ENCODE assay signal across 27 cellular contexts in the genomic region with DNA sequence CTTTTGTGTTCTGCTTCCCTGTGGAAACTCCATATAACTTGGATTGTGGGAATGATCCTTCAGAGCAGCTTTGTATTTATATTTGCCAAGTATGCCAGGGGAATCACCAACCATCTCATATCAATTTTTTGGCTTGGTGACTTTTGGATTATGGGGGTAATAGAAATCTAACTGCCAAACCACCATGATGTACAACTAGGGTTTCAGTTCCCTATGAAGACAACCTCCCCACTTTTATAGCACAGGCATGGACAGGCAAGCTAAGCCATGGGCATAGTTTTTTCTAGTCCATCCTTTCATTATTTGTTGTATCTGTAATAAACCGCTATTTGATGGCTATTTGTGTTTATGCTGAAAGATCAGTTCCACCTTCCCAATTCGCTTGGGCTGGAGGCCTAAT. TPM values are rescaled to one million over a fixed set of nuclear protein-coding genes. Genes with fewer than 3 reads are reported as not detected.
"Had no signal": no experiment of that assay in that cellular context is flagged by ENCODE, and none has a peak within 500 bp of the region (broad histone marks: within the 10 kb centered on the region; RNA-seq: fewer than 3 reads in every experiment).

No MANE protein-coding gene starts in this region.

- H3K36me3 Mint-ChIP-seq: activated naive CD8-positive, alpha-beta T cell treated with anti-CD3 and anti-CD28 coated beads, Interleukin-2, amount 10 ng/mL, durations not matched to agents 7 days and 5 days; mesothelial cell of epicardium; natural killer cell; type B pancreatic cell had no signal

- H3K9me3 Mint-ChIP-seq: activated naive CD4-positive, alpha-beta T cell treated with anti-CD3 and anti-CD28 coated beads for 36 hours; activated naive CD8-positive, alpha-beta T cell treated with anti-CD3 and anti-CD28 coated beads, Interleukin-2, amount 10 ng/mL, durations not matched to agents 7 days and 5 days; natural killer cell had no signal

- DNase-seq: activated CD4-positive, alpha-beta T cell treated with anti-CD3 and anti-CD28 coated beads for 36 hours; activated CD4-positive, alpha-beta T cell treated with anti-CD3 and anti-CD28 coated beads, Interleukin-2, amount 50 U/mL, for 48 hours; activated CD8-positive, alpha-beta memory T cell treated with anti-CD3 and anti-CD28 coated beads, Interleukin-2, amount 50 U/mL, for 48 hours; activated effector memory CD4-positive, alpha-beta T cell treated with Interleukin-2 at 50 U/mL for 16 hours; activated naive CD4-positive, alpha-beta T cell treated with anti-CD3 and anti-CD28 coated beads for 36 hours; activated naive CD8-positive, alpha-beta T cell treated with anti-CD3 and anti-CD28 coated beads, Interleukin-2, amount 10 ng/mL, durations not matched to agents 7 days and 5 days; activated T-cell treated with anti-CD3 and anti-CD28 coated beads, Interleukin-2, amount 50 U/mL, for 48 hours; amniotic stem cell; glutamatergic neuron; left ventricle myocardium inferior; natural killer cell; retina; sigmoid colon; stimulated activated CD4-positive, alpha-beta T cell treated with anti-CD3 and anti-CD28 coated beads, Interleukin-2, amount 100 ng/mL, for 48 hours; stimulated activated CD8-positive, alpha-beta memory T cell treated with anti-CD3 and anti-CD28 coated beads, Interleukin-4, amount 100 ng/mL, for 48 hours; stimulated activated naive CD4-positive, alpha-beta T cell treated with Interleukin-2 at 50 U/mL for 16 hours had no signal

- ATAC-seq: activated CD4-positive, alpha-beta T cell treated with anti-CD3 and anti-CD28 coated beads for 36 hours; natural killer cell; WTC11 had no signal

- H3K27ac Mint-ChIP-seq: activated CD4-positive, alpha-beta T cell treated with anti-CD3 and anti-CD28 coated beads for 36 hours; activated naive CD4-positive, alpha-beta T cell treated with anti-CD3 and anti-CD28 coated beads for 36 hours; activated naive CD8-positive, alpha-beta T cell treated with anti-CD3 and anti-CD28 coated beads, Interleukin-2, amount 10 ng/mL, durations not matched to agents 7 days and 5 days; mesothelial cell of epicardium; natural killer cell; progenitor cell of endocrine pancreas; type B pancreatic cell; WTC11 had no signal

- H3K4me3 Mint-ChIP-seq: activated CD4-positive, alpha-beta T cell treated with anti-CD3 and anti-CD28 coated beads for 36 hours; activated naive CD4-positive, alpha-beta T cell treated with anti-CD3 and anti-CD28 coated beads for 36 hours; activated naive CD8-positive, alpha-beta T cell treated with anti-CD3 and anti-CD28 coated beads, Interleukin-2, amount 10 ng/mL, durations not matched to agents 7 days and 5 days; central memory CD8-positive, alpha-beta T cell; mesothelial cell of epicardium; natural killer cell; type B pancreatic cell; WTC11 had no signal

- H3K4me1 Mint-ChIP-seq: activated CD4-positive, alpha-beta T cell treated with anti-CD3 and anti-CD28 coated beads for 36 hours; activated naive CD8-positive, alpha-beta T cell treated with anti-CD3 and anti-CD28 coated beads, Interleukin-2, amount 10 ng/mL, durations not matched to agents 7 days and 5 days; central memory CD8-positive, alpha-beta T cell; mesothelial cell of epicardium; natural killer cell; WTC11 had no signal

- H3K27me3 Mint-ChIP-seq: progenitor cell of endocrine pancreas had no signal

RNA-seq across cellular contexts. Expression of gene NPY, which starts 17.7 kb away (rescaled TPM):
- total RNA-seq: activated CD4-positive, alpha-beta T cell treated with anti-CD3 and anti-CD28 coated beads for 36 hours; activated CD8-positive, alpha-beta memory T cell treated with anti-CD3 and anti-CD28 coated beads for 36 hours; activated naive CD4-positive, alpha-beta T cell treated with anti-CD3 and anti-CD28 coated beads for 36 hours; activated naive CD8-positive, alpha-beta T cell treated with anti-CD3 and anti-CD28 coated beads, Interleukin-2, amount 10 ng/mL, durations not matched to agents 7 days and 5 days; breast epithelium; dermis microvascular lymphatic vessel endothelial cell; left ventricle myocardium inferior; lung microvascular endothelial cell; mesothelial cell of epicardium; natural killer cell; osteocyte; progenitor cell of endocrine pancreas; thoracic aorta had no signal
